9 cellular contexts compared by ENCODE assay signal in genomic region chr3:40780341-40780800, GRCh38.
A peak's percentile ranks its signal among the peaks of the same experiment; 100 is the strongest.
DNase-seq lines count a peak whose midpoint lies in the region; ATAC-seq and TF ChIP-seq lines count a peak whose summit lies in the region.
"Had no signal": no experiment of that assay in that cellular context is flagged by ENCODE, and none has a peak within 500 bp of the region (broad histone marks: within the 10 kb centered on the region; RNA-seq: fewer than 3 reads in every experiment).

No MANE protein-coding gene starts in this region.

- no peaks in the 10 kb centered on the region for H3K4me1 Mint-ChIP-seq in naive thymus-derived CD8-positive, alpha-beta T cell

- POLR2A ChIA-PET in naive thymus-derived CD8-positive, alpha-beta T cell (lab: Charles Lee), result no interaction called here

- H3K27me3 ChIP-seq in ascending aorta, result no peaks in the 10 kb centered on the region
- no peaks in the 10 kb centered on the region for H3K27me3 ChIP-seq in left ventricle myocardium inferior (ENCODE audit: low read depth)
- H3K27me3 ChIP-seq in prostate gland (replicated peaks; ENCODE audit: insufficient read depth), result no peaks in the 10 kb centered on the region

- WGBS in prostate gland, result 4% methylated on average over 12 of the region's 13 CpGs

- H3K27ac ChIP-seq in ascending aorta (peak overlapping the region; percentile 83 to 84), left ventricle myocardium inferior (replicated peaks) (peak overlapping the region; percentile 92), prostate gland (peak overlapping the region; percentile 62 to 74)

- H3K4me3 Mint-ChIP-seq in naive thymus-derived CD8-positive, alpha-beta T cell, result no peak overlapping the region

- no peak for TF ChIP-seq CTCF in ascending aorta (IDR thresholded peaks at IDR 0.05)
- TF ChIP-seq CTCF in left ventricle myocardium inferior (IDR thresholded peaks at IDR 0.05; ENCODE audit: borderline replicate concordance), result peak; percentile 20
- peak in 2 of 4 experiments; percentile 7 to 26 for TF ChIP-seq CTCF in prostate gland (IDR thresholded peaks at IDR 0.05)

- no peak overlapping the region for H3K27ac Mint-ChIP-seq in naive thymus-derived CD8-positive, alpha-beta T cell

- no peaks in the 10 kb centered on the region for H3K36me3 ChIP-seq in ascending aorta
- H3K36me3 ChIP-seq in left ventricle myocardium inferior, result no peaks in the 10 kb centered on the region
- H3K36me3 ChIP-seq in prostate gland, result no peaks in the 10 kb centered on the region

- peaks cover 2 to 43% (median 10%) of the 10 kb centered on the region in 5 donors for H3K27me3 Mint-ChIP-seq in naive thymus-derived CD8-positive, alpha-beta T cell

- TF ChIP-seq POLR2A in prostate gland (IDR thresholded peaks at IDR 0.05), result no peak

- no peak for ATAC-seq in naive thymus-derived CD8-positive, alpha-beta T cell
- no peak for ATAC-seq in GM19351 (IDR thresholded peaks at IDR 0.05; ENCODE audit: unreplicated experiment)
- no peak for ATAC-seq in GM19463 (IDR thresholded peaks at IDR 0.05; ENCODE audit: unreplicated experiment)
- ATAC-seq: stimulated activated naive CD8-positive, alpha-beta T cell treated with anti-CD3 and anti-CD28 coated beads, Interleukin-15, Interleukin-2, amounts not matched to agents 100 U/mL and 50 U/mL, for 24 hours had no signal

- peak; percentile 24 for DNase-seq in EL
- DNase-seq in ascending aorta (ENCODE audit: low spot score in 2 of 2), result peak in 1 of 2 donors; percentile 88
- peak; percentile 77 for DNase-seq in left ventricle myocardium inferior
- peak; percentile 83 for DNase-seq in prostate gland (ENCODE audit: low spot score)
- no peak for DNase-seq in naive thymus-derived CD8-positive, alpha-beta T cell
- no peak for DNase-seq in T-helper 2 cell
- DNase-seq: stimulated activated naive CD8-positive, alpha-beta T cell treated with anti-CD3 and anti-CD28 coated beads, Interleukin-15, Interleukin-2, amounts not matched to agents 100 U/mL and 50 U/mL, for 24 hours had no signal

- H3K9me3 Mint-ChIP-seq in naive thymus-derived CD8-positive, alpha-beta T cell, result peaks cover 0 to 2% (median 0%) of the 10 kb centered on the region in 9 donors

- H3K36me3 Mint-ChIP-seq in naive thymus-derived CD8-positive, alpha-beta T cell, result no peaks in the 10 kb centered on the region

- H3K4me1 ChIP-seq in ascending aorta (peaks cover 11 to 17% of the 10 kb centered on the region in 2 donors), left ventricle myocardium inferior (peaks cover 35% of the 10 kb centered on the region), prostate gland (replicated peaks) (peaks cover 16% of the 10 kb centered on the region)

- intact Hi-C loops in ascending aorta (cut with DNase I), result loop anchor here (2.0 to 5.0 kb wide), 4 partner anchors 88 to 417 kb away; partner anchors contain the start of gene CTNNB1
- intact Hi-C loops in left ventricle myocardium inferior (cut with micrococcal nuclease), result no loop called here
- intact Hi-C loops in prostate gland (cut with DNase I), result no loop called here

- no peaks in the 10 kb centered on the region for H3K9me3 ChIP-seq in ascending aorta
- no peaks in the 10 kb centered on the region for H3K9me3 ChIP-seq in left ventricle myocardium inferior (replicated peaks)
- no peaks in the 10 kb centered on the region for H3K9me3 ChIP-seq in prostate gland

- H3K4me3 ChIP-seq in ascending aorta (peak overlapping the region; percentile 16 to 57), left ventricle myocardium inferior (peak overlapping the region; percentile 48), prostate gland (peak overlapping the region; percentile 5 to 16)

Comparison
In these comparisons a context has a peak if more than half of its experiments do, and no peak if none do; other contexts are left out.
1. DNase-seq: peak in EL (single experiment), left ventricle myocardium inferior (single experiment) and prostate gland (single experiment); none in naive thymus-derived CD8-positive, alpha-beta T cell (0 of 10) and T-helper 2 cell (0 of 5).
2. Peak in every context shown above with its lines, with median percentiles within 50 percentile points of each other: H3K27ac ChIP-seq and H3K4me3 ChIP-seq.